Comparison of ENCODE assay signal across 24 cellular contexts in genomic region chr12:38538319-38538718, GRCh38.
"Had no signal": no experiment of that assay in that cellular context is flagged by ENCODE, and none has a peak within 500 bp of the region (broad histone marks: within the 10 kb centered on the region; RNA-seq: fewer than 3 reads in every experiment).

No MANE protein-coding gene starts in this region.

- H3K4me3 ChIP-seq: dorsolateral prefrontal cortex, esophagus muscularis mucosa, gastroesophageal sphincter, lower lobe of right lung, prostate gland, right atrium auricular region, smooth muscle cell, testis, tibial artery had no signal

- FAIRE-seq: keratinocyte had no signal

- H3K36me3 ChIP-seq: esophagus muscularis mucosa, gastroesophageal sphincter, lower lobe of right lung, prostate gland, right atrium auricular region, tibial artery had no signal

- H3K27ac ChIP-seq: dorsolateral prefrontal cortex, epithelial cell of prostate, esophagus muscularis mucosa, foreskin keratinocyte, gastroesophageal sphincter, lower lobe of right lung, prostate gland, right atrium auricular region, testis, tibial artery had no signal

- ATAC-seq: foreskin keratinocyte; gastroesophageal sphincter; left ventricle myocardium superior; lower lobe of right lung; naive thymus-derived CD8-positive, alpha-beta T cell; sciatic nerve; stimulated activated effector memory CD8-positive, alpha-beta T cell treated with anti-CD3 and anti-CD28 coated beads, Interleukin-12 subunit alpha, Interleukin-12 subunit beta, amount 100 ng/mL, for 72 hours had no signal

- DNase-seq: dorsolateral prefrontal cortex; effector CD4-positive, alpha-beta T cell; foreskin keratinocyte; left ventricle myocardium superior; lower lobe of right lung; naive thymus-derived CD8-positive, alpha-beta T cell; nephron progenitor cell; nucleus accumbens; stimulated activated CD4-positive, alpha-beta T cell treated with anti-CD3 and anti-CD28 coated beads, Interleukin-12 subunit alpha, Interleukin-12 subunit beta, amount 100 ng/mL, for 4 hours; stimulated activated CD4-positive, alpha-beta T cell treated with anti-CD3 and anti-CD28 coated beads, Interleukin-1b, Interleukin-23, amount 100 ng/mL, for 48 hours; stimulated activated CD4-positive, alpha-beta T cell treated with anti-CD3 and anti-CD28 coated beads, Interleukin-4, amount 100 ng/mL, for 1 hour; stimulated activated naive CD4-positive, alpha-beta T cell treated with Interleukin-2 at 50 U/mL for 16 hours; substantia nigra; testis; tibial artery had no signal

- H3K27me3 ChIP-seq: dorsolateral prefrontal cortex, esophagus muscularis mucosa, foreskin keratinocyte, gastroesophageal sphincter, right atrium auricular region, testis, tibial artery had no signal

- H3K4me2 ChIP-seq: smooth muscle cell had no signal

- H3K9me3 ChIP-seq: esophagus muscularis mucosa, gastroesophageal sphincter, lower lobe of right lung, prostate gland, right atrium auricular region, testis, tibial artery had no signal

- H3K4me1 ChIP-seq: foreskin keratinocyte, lower lobe of right lung, prostate gland, right atrium auricular region, testis, tibial artery had no signal
